ENCODE assay signal across 8 cellular contexts in genomic region chr7:75776295-75776971, GRCh38. TPM values are rescaled to one million over a fixed set of nuclear protein-coding genes. Genes with fewer than 3 reads are reported as not detected.
DNase-seq lines count a peak whose midpoint lies in the region; ATAC-seq, FAIRE-seq and TF ChIP-seq lines count a peak whose summit lies in the region.

No MANE protein-coding gene starts in this region.

- peak; percentile 76 for ATAC-seq in CD8-positive, alpha-beta T cell
- peak; percentile 80 for ATAC-seq in naive thymus-derived CD4-positive, alpha-beta T cell
- no peak for ATAC-seq in sciatic nerve

- peak in 6 of 7 experiments; percentile 17 to 53 (median 34) for DNase-seq in CD8-positive, alpha-beta T cell
- DNase-seq in NOMO-1 treated with dmso at 0.1 percent for 144 hours (lab: John Stamatoyannopoulos, UW; ENCODE audit: unreplicated experiment) = peak; percentile 70
- DNase-seq in activated T-cell treated with anti-CD3 and anti-CD28 coated beads, Interleukin-2, amount 50 U/mL, for 48 hours = peak; percentile 70 to 72
- DNase-seq in naive thymus-derived CD4-positive, alpha-beta T cell = peak in 6 of 9 donors; percentile 13 to 44 (median 29)
- DNase-seq in epidermal melanocyte (ENCODE audit: insufficient read length, low spot score) = no peak
- no peak for DNase-seq in hepatocyte (ENCODE audit: low spot score)
- DNase-seq in GM19239 (ENCODE audit: insufficient read length, low spot score) = no peak
- no peak for DNase-seq in sciatic nerve (ENCODE audit: low spot score)

- no peaks in the 10 kb centered on the region for H3K4me1 ChIP-seq in CD8-positive, alpha-beta T cell (ENCODE audit: insufficient read depth, low read length)
- H3K4me1 ChIP-seq in naive thymus-derived CD4-positive, alpha-beta T cell (ENCODE audit: control insufficient read depth in 2 of 2, insufficient read depth in 2 of 2, low read length in 2 of 2) = peaks cover 5 to 16% of the 10 kb centered on the region in 2 donors
- no peaks in the 10 kb centered on the region for H3K4me1 ChIP-seq in hepatocyte (ENCODE audit: insufficient read depth)

- POLR2A ChIA-PET in CD8-positive, alpha-beta T cell (lab: Charles Lee) = interaction anchor here (0.6 kb wide), 1 partner anchor 453 kb away, joined by 6 read pairs; no protein-coding TSS in a partner anchor
- POLR2A ChIA-PET in naive thymus-derived CD4-positive, alpha-beta T cell (lab: Charles Lee) = no interaction called here

- H3K36me3 Mint-ChIP-seq in CD8-positive, alpha-beta T cell = no peaks in the 10 kb centered on the region
- no peaks in the 10 kb centered on the region for H3K36me3 Mint-ChIP-seq in naive thymus-derived CD4-positive, alpha-beta T cell

- peak overlapping the region; percentile 19 for H3K27ac Mint-ChIP-seq in CD8-positive, alpha-beta T cell
- H3K27ac Mint-ChIP-seq in naive thymus-derived CD4-positive, alpha-beta T cell = peak overlapping the region in 4 of 9 donors; percentile 14 to 77 (median 66)

- CTCF ChIA-PET in CD8-positive, alpha-beta T cell (lab: Charles Lee) = interaction anchor here (0.6 kb wide), 1 partner anchor 192 kb away, joined by 3 read pairs; no protein-coding TSS in a partner anchor
- CTCF ChIA-PET in naive thymus-derived CD4-positive, alpha-beta T cell (lab: Charles Lee) = interaction anchor here (0.6 kb wide), 1 partner anchor 215 kb away, joined by 4 read pairs; no protein-coding TSS in a partner anchor

- no peaks in the 10 kb centered on the region for H3K9me3 ChIP-seq in CD8-positive, alpha-beta T cell (ENCODE audit: low read length)
- H3K9me3 ChIP-seq in naive thymus-derived CD4-positive, alpha-beta T cell (ENCODE audit: control insufficient read depth in 2 of 3, low read length in 3 of 3) = no peaks in the 10 kb centered on the region
- H3K9me3 ChIP-seq in hepatocyte (ENCODE audit: low read depth) = no peaks in the 10 kb centered on the region

- H3K4me3 ChIP-seq in CD8-positive, alpha-beta T cell (ENCODE audit: low read depth, low read length) = no peak overlapping the region
- H3K4me3 ChIP-seq in naive thymus-derived CD4-positive, alpha-beta T cell (ENCODE audit: low read length) = no peak overlapping the region
- no peak overlapping the region for H3K4me3 ChIP-seq in hepatocyte

- H3K36me3 ChIP-seq in CD8-positive, alpha-beta T cell (ENCODE audit: insufficient read depth, low read length) = no peaks in the 10 kb centered on the region
- no peaks in the 10 kb centered on the region for H3K36me3 ChIP-seq in naive thymus-derived CD4-positive, alpha-beta T cell (ENCODE audit: control insufficient read depth in 2 of 3, insufficient read depth in 3 of 3, low read length in 3 of 3)
- no peaks in the 10 kb centered on the region for H3K36me3 ChIP-seq in hepatocyte (replicated peaks; ENCODE audit: insufficient read depth, low read depth)

- H3K9me3 Mint-ChIP-seq in CD8-positive, alpha-beta T cell = no peaks in the 10 kb centered on the region
- H3K9me3 Mint-ChIP-seq in naive thymus-derived CD4-positive, alpha-beta T cell = no peaks in the 10 kb centered on the region

- H3K79me2 ChIP-seq in hepatocyte = no peaks in the 10 kb centered on the region

- no peaks in the 10 kb centered on the region for H3K9me2 ChIP-seq in hepatocyte (replicated peaks; ENCODE audit: insufficient read depth)

- no peak overlapping the region for H3K27ac ChIP-seq in CD8-positive, alpha-beta T cell (ENCODE audit: low read depth, low read length)
- no peak overlapping the region for H3K27ac ChIP-seq in naive thymus-derived CD4-positive, alpha-beta T cell (ENCODE audit: low read depth, low read length)
- no peak overlapping the region for H3K27ac ChIP-seq in hepatocyte

- no peaks in the 10 kb centered on the region for H3K27me3 ChIP-seq in CD8-positive, alpha-beta T cell (ENCODE audit: insufficient read depth, low read length)
- H3K27me3 ChIP-seq in naive thymus-derived CD4-positive, alpha-beta T cell (ENCODE audit: control insufficient read depth in 2 of 2, insufficient read depth in 2 of 2, low read length in 2 of 2) = no peaks in the 10 kb centered on the region
- H3K27me3 ChIP-seq in hepatocyte = no peaks in the 10 kb centered on the region

- H3K4me1 Mint-ChIP-seq in CD8-positive, alpha-beta T cell (ENCODE audit: low read depth) = peaks cover 4% of the 10 kb centered on the region
- peaks cover 0 to 15% (median 7%) of the 10 kb centered on the region in 7 donors for H3K4me1 Mint-ChIP-seq in naive thymus-derived CD4-positive, alpha-beta T cell

- intact Hi-C loops in CD8-positive, alpha-beta T cell (cut with DNase I, micrococcal nuclease) = no loop called here
- intact Hi-C loops in naive thymus-derived CD4-positive, alpha-beta T cell (cut with micrococcal nuclease) = no loop called here
- intact Hi-C loops in sciatic nerve (cut with DNase I) = no loop called here

- FAIRE-seq in GM19239 (lab: Jason Lieb, UNC) = no peak

- H2AFZ ChIP-seq in hepatocyte = no peak overlapping the region

- no peak for TF ChIP-seq CTCF in CD8-positive, alpha-beta T cell (IDR thresholded peaks at IDR 0.05)
- no peak for TF ChIP-seq CTCF in hepatocyte (IDR thresholded peaks at IDR 0.05; ENCODE audit: poor library complexity)

- no peak overlapping the region for H3K4me3 Mint-ChIP-seq in CD8-positive, alpha-beta T cell
- peak overlapping the region in 1 of 10 donors; percentile 37 for H3K4me3 Mint-ChIP-seq in naive thymus-derived CD4-positive, alpha-beta T cell

- peaks cover 3% of the 10 kb centered on the region for H3K27me3 Mint-ChIP-seq in CD8-positive, alpha-beta T cell (ENCODE audit: low read depth)
- peaks cover 0 to 16% (median 0%) of the 10 kb centered on the region in 5 donors for H3K27me3 Mint-ChIP-seq in naive thymus-derived CD4-positive, alpha-beta T cell

- H3K4me2 ChIP-seq in hepatocyte = no peak overlapping the region

- WGBS in hepatocyte (ENCODE audit: low lambda C conversion rate, missing lambda C conversion rate) = 80% methylated on average over 12 of the region's 12 CpGs

- no peaks in the 10 kb centered on the region for H4K20me1 ChIP-seq in hepatocyte (ENCODE audit: insufficient read depth, poor library complexity, severe bottlenecking)

RNA-seq across cellular contexts. Expression of gene CCL26, which starts 4.4 kb away (rescaled TPM):
- not detected for total RNA-seq in CD8-positive, alpha-beta T cell
- total RNA-seq in naive thymus-derived CD4-positive, alpha-beta T cell = not detected
- not detected for polyA plus RNA-seq in naive thymus-derived CD4-positive, alpha-beta T cell
- total RNA-seq in hepatocyte (7.5 and 15.3 TPM in 2 replicates), sciatic nerve (4.3 TPM)
- 7.3 and 8.7 TPM in 2 replicates for polyA plus RNA-seq in hepatocyte

RNA-seq across cellular contexts. Expression of gene CCL24, which starts 37.2 kb away (rescaled TPM):
- total RNA-seq in CD8-positive, alpha-beta T cell = not detected
- not detected for total RNA-seq in naive thymus-derived CD4-positive, alpha-beta T cell
- polyA plus RNA-seq in naive thymus-derived CD4-positive, alpha-beta T cell = not detected
- total RNA-seq in hepatocyte (not detected in 2 replicates), sciatic nerve (0.67 TPM)
- polyA plus RNA-seq in hepatocyte = not detected in 2 replicates

RNA-seq across cellular contexts. Expression of gene HIP1, which starts 37.7 kb away (rescaled TPM):
- 1 to 10 TPM; 3.1 to 3.4 TPM for total RNA-seq in CD8-positive, alpha-beta T cell
- 10 to 100 TPM in 1 of 5 experiments, 1 to 10 TPM in 3, under 1 TPM in 1; 0.95 to 14.6 (median 2.1) TPM for total RNA-seq in naive thymus-derived CD4-positive, alpha-beta T cell
- under 1 TPM in 1 of 2 donors, not detected in 1; 0.78 TPM for polyA plus RNA-seq in naive thymus-derived CD4-positive, alpha-beta T cell
- 9.3 and 14.5 TPM in 2 replicates for total RNA-seq in hepatocyte
- polyA plus RNA-seq in hepatocyte = 7.4 and 8.3 TPM in 2 replicates
- 65.3 TPM for total RNA-seq in sciatic nerve

Comparison
In these comparisons a context has a peak if more than half of its experiments do, and no peak if none do; other contexts are left out.
1. DNase-seq: peak in CD8-positive, alpha-beta T cell (6 of 7), NOMO-1 treated with dmso at 0.1 percent for 144 hours (single experiment), activated T-cell treated with anti-CD3 and anti-CD28 coated beads, Interleukin-2, amount 50 U/mL, for 48 hours (2 of 2) and naive thymus-derived CD4-positive, alpha-beta T cell (6 of 9); none in epidermal melanocyte (single experiment), hepatocyte (single experiment), GM19239 (single experiment) and sciatic nerve (single experiment).